Comparison of ENCODE assay signal across 8 cellular contexts in the genomic region with DNA sequence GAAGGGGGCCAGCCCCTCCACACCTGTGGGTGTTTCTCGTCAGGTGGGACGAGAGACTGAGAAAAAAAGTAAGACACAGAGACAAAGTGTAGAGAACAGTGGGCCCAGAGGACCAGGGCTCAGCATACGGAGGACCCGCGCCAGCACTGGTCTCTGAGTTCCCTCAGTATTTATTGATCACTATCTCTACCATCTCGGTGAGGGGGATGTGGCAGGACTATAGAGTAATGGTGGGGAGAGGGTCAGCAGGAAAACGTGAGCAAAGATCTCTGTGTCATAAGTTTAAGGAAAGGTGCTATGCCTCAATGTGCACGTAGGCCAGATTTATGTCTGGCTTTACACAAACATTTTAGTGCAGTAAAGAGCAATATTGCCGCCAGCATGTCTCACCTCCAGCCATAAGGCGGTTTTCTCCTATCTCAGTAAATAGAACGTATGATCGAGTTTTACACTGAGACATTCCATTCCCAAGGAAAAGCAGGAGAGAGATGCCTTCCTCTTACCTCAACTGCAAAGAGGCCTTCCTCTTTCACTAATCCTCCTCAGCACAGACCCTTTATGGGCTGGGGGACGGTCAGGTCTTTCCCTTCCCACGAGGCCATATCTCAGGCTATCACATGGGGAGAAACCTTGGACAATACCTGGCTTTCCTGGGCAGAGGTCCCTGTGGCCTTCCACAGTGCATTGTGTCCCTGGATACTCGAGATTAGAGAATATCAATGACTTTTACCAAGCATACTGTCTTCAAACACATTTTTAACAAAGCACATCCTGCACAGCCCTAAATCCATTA. TPM values are rescaled to one million over a fixed set of nuclear protein-coding genes. Genes with fewer than 3 reads are reported as not detected.
DNase-seq lines count a peak whose midpoint lies in the region; ATAC-seq, FAIRE-seq and TF ChIP-seq lines count a peak whose summit lies in the region.
"Not testable (repeated sequence)": the region's sequence is repeated elsewhere in the genome, so short reads cannot be mapped to it uniquely, and the experiment has no call there.

No MANE protein-coding gene starts in this region.

- TF ChIP-seq CTCF in A549 (IDR thresholded peaks at IDR 0.05); DND-41 (IDR thresholded peaks at IDR 0.05; ENCODE audit: borderline replicate concordance, extremely low read depth, low read length, poor library complexity, severe bottlenecking); WTC11 (IDR thresholded peaks at IDR 0.05); bronchial epithelial cell (IDR thresholded peaks at IDR 0.05; ENCODE audit: insufficient read depth, low read length, severe bottlenecking); nephron (IDR thresholded peaks at IDR 0.05; ENCODE audit: unreplicated experiment in 3 of 3): not testable (repeated sequence)

- peak overlapping the region; percentile 75 for H3K27ac Mint-ChIP-seq in WTC11
- peak overlapping the region; percentile 46 for H3K27ac Mint-ChIP-seq in activated T-helper 17 cell treated with anti-CD3 and anti-CD28 coated beads, Interleukin-2, amount 50 U/mL, for 72 hours
- H3K27ac Mint-ChIP-seq in immature natural killer cell, result peak overlapping the region in 5 of 6 donors; percentile 2 to 76 (median 62)
- peak overlapping the region; percentile 94 to 100 (median 97) for H3K27ac Mint-ChIP-seq in nephron

- not testable (repeated sequence) for H4K20me1 ChIP-seq in DND-41 (ENCODE audit: insufficient read depth, low read length)

- not testable (repeated sequence) for H3K9ac ChIP-seq in DND-41 (ENCODE audit: low read depth, low read length)

- not testable (repeated sequence) for H3K27me3 ChIP-seq in DND-41 (ENCODE audit: insufficient read depth, low read length, poor library complexity); bronchial epithelial cell (ENCODE audit: control insufficient read depth, insufficient read depth, low read length)

- not testable (repeated sequence) for ATAC-seq in A549; DND-41 (ENCODE audit: insufficient read depth, low read depth); WTC11; activated T-helper 17 cell treated with anti-CD3 and anti-CD28 coated beads, Interleukin-2, amount 50 U/mL, for 72 hours (replicated peaks)

- H3K79me2 ChIP-seq in DND-41 (ENCODE audit: insufficient read depth, low read length), result peaks cover 37% of the 10 kb centered on the region

- not testable (repeated sequence) for TF ChIP-seq RAD21 in A549 (conservative IDR thresholded peaks at IDR 0.05 in 1 of 2, IDR thresholded peaks at IDR 0.05 in 1 of 2)

- H3K4me1 Mint-ChIP-seq in WTC11 (peaks cover 19% of the 10 kb centered on the region), immature natural killer cell (peaks cover 20 to 31% of the 10 kb centered on the region in 2 donors), nephron (peaks cover 33% of the 10 kb centered on the region)
- not testable (repeated sequence) for H3K4me1 Mint-ChIP-seq in activated T-helper 17 cell treated with anti-CD3 and anti-CD28 coated beads, Interleukin-2, amount 50 U/mL, for 72 hours

- not testable (repeated sequence) for H3K27me3 Mint-ChIP-seq in WTC11 (ENCODE audit: low read depth); activated T-helper 17 cell treated with anti-CD3 and anti-CD28 coated beads, Interleukin-2, amount 50 U/mL, for 72 hours; nephron (ENCODE audit: low read depth)
- H3K27me3 Mint-ChIP-seq in immature natural killer cell (ENCODE audit: low read depth in 3 of 3), result peaks cover 0 to 12% (median 2%) of the 10 kb centered on the region in 3 donors

- H2AFZ ChIP-seq in DND-41 (ENCODE audit: low read depth, low read length), result not testable (repeated sequence)

- TF ChIP-seq POLR2A in A549 (IDR thresholded peaks at IDR 0.05; ENCODE audit: low read length), result not testable (repeated sequence)

- not testable (repeated sequence) for TF ChIP-seq EP300 in A549 (IDR thresholded peaks at IDR 0.05)

- CTCF ChIA-PET in A549 (lab: Yijun Ruan, JAX), result interaction anchor here (0.6 to 0.8 kb wide), 2 partner anchors 17 to 212 kb away, joined by 4 to 5 read pairs; no protein-coding TSS in a partner anchor
- CTCF ChIA-PET in WTC11 (lab: Charles Lee), result not testable (repeated sequence)

- peak overlapping the region; percentile 49 for H3K4me2 ChIP-seq in A549
- H3K4me2 ChIP-seq in DND-41 (ENCODE audit: insufficient read depth, low read length), result peak overlapping the region; percentile 76; the same call in 1 of the 2 replicates

- H3K4me1 ChIP-seq in A549, result peaks cover 51% of the 10 kb centered on the region
- peaks cover 25% of the 10 kb centered on the region for H3K4me1 ChIP-seq in DND-41 (ENCODE audit: insufficient read depth, low read length)

- not testable (repeated sequence) for FAIRE-seq in A549 (lab: Jason Lieb, UNC); bronchial epithelial cell (lab: Jason Lieb, UNC)

- not testable (repeated sequence) for H3K9me3 Mint-ChIP-seq in WTC11; activated T-helper 17 cell treated with anti-CD3 and anti-CD28 coated beads, Interleukin-2, amount 50 U/mL, for 72 hours; immature natural killer cell; nephron

- 63% methylated on average over 15 of the region's 15 CpGs for WGBS in A549 (ENCODE audit: missing lambda C conversion rate)

- H3K27ac ChIP-seq in A549, result peak overlapping the region; percentile 70 to 97
- not testable (repeated sequence) for H3K27ac ChIP-seq in DND-41 (ENCODE audit: low read length)

- not testable (repeated sequence) for H3K36me3 ChIP-seq in DND-41 (ENCODE audit: insufficient read depth, low read length); bronchial epithelial cell (ENCODE audit: control insufficient read depth, insufficient read depth, low read length)

- not testable (repeated sequence) for H3K4me3 ChIP-seq in A549; DND-41 (ENCODE audit: low read depth in 1 of 2, low read length in 2 of 2); bronchial epithelial cell (ENCODE audit: low read depth, low read length)

- POLR2A ChIA-PET in A549 (lab: Yijun Ruan, JAX); WTC11 (lab: Charles Lee): not testable (repeated sequence)

- DNase-seq in A549 (ENCODE audit: low read depth in 1 of 2, low spot score in 1 of 2); DND-41; WTC11 (ENCODE audit: low spot score); immature natural killer cell: not testable (repeated sequence)
- DNase-seq in NCI-H82 (lab: John Stamatoyannopoulos, UW) (peak; percentile 20), bronchial epithelial cell (ENCODE audit: low read depth) (peak; percentile 46)

- not testable (repeated sequence) for H3K36me3 Mint-ChIP-seq in WTC11; activated T-helper 17 cell treated with anti-CD3 and anti-CD28 coated beads, Interleukin-2, amount 50 U/mL, for 72 hours (ENCODE audit: low read depth); immature natural killer cell
- peaks cover 25% of the 10 kb centered on the region for H3K36me3 Mint-ChIP-seq in nephron (ENCODE audit: low read depth)

- H3K4me3 Mint-ChIP-seq in WTC11 (peak overlapping the region; percentile 36), immature natural killer cell (peak overlapping the region; percentile 38 to 73 (median 62)), nephron (peak overlapping the region; percentile 78 to 95 (median 86))
- H3K4me3 Mint-ChIP-seq in activated T-helper 17 cell treated with anti-CD3 and anti-CD28 coated beads, Interleukin-2, amount 50 U/mL, for 72 hours, result peak overlapping the region; percentile 97

- H3K9me3 ChIP-seq in A549; DND-41 (ENCODE audit: insufficient read depth, low read length, severe bottlenecking): not testable (repeated sequence)

RNA-seq across cellular contexts. Expression of gene ATE1, which starts 2.3 kb away (rescaled TPM):
- polyA plus RNA-seq in A549 (2011; rRNA removed) (56.6 and 58.8 TPM in 2 replicates), A549 (2017; fragmentation: RNase III; extraction: RNeasy Plus Mini Kit Qiagen cat#74134 plus additional on column Dnase treatment) (23.7 to 27.2 TPM (median 25.0 TPM) in 3 replicates), immature natural killer cell (10 to 100 TPM; 16.9 to 34.5 (median 32.9) TPM)
- polyA plus RNA-seq in A549 (2012; cell fraction: cytosol; rRNA removed), result 6.8 and 8.2 TPM in 2 replicates
- polyA plus RNA-seq in A549 (2012; cell fraction: nucleus; rRNA removed), result 3.2 and 6.3 TPM in 2 replicates
- 59.0 and 61.5 TPM in 2 replicates for polyA minus RNA-seq in A549 (2011; rRNA and poly(A)+ RNA removed)
- total RNA-seq in WTC11 (2021) (20.5 to 23.8 TPM (median 22.6 TPM) in 3 replicates), bronchial epithelial cell (17.9 and 22.5 TPM in 2 replicates)
- total RNA-seq in activated T-helper 17 cell treated with anti-CD3 and anti-CD28 coated beads, Interleukin-2, amount 50 U/mL, for 72 hours, result 10 to 100 TPM; 16.5 to 24.4 TPM

RNA-seq across cellular contexts. Expression of gene NSMCE4A, which starts 44.9 kb away (rescaled TPM):
- polyA plus RNA-seq in A549 (2011; rRNA removed) (135 and 172 TPM in 2 replicates), A549 (2017; fragmentation: RNase III; extraction: RNeasy Plus Mini Kit Qiagen cat#74134 plus additional on column Dnase treatment) (61.9 to 70.6 TPM (median 67.2 TPM) in 3 replicates), immature natural killer cell (10 to 100 TPM; 38.5 to 79.6 (median 48.7) TPM)
- polyA plus RNA-seq in A549 (2012; cell fraction: cytosol; rRNA removed), result 82.8 and 89.8 TPM in 2 replicates
- 91.4 and 94.5 TPM in 2 replicates for polyA plus RNA-seq in A549 (2012; cell fraction: nucleus; rRNA removed)
- 20.1 and 20.8 TPM in 2 replicates for polyA minus RNA-seq in A549 (2011; rRNA and poly(A)+ RNA removed)
- total RNA-seq in WTC11 (2021) (61.8 to 64.9 TPM (median 64.4 TPM) in 3 replicates), bronchial epithelial cell (17.6 and 23.4 TPM in 2 replicates)
- total RNA-seq in activated T-helper 17 cell treated with anti-CD3 and anti-CD28 coated beads, Interleukin-2, amount 50 U/mL, for 72 hours, result 10 to 100 TPM; 26.4 to 49.7 TPM

RNA-seq across cellular contexts. Expression of gene TACC2, which starts 58.8 kb away (rescaled TPM):
- 128 and 170 TPM in 2 replicates for polyA plus RNA-seq in A549 (2011; rRNA removed)
- 61.6 and 75.3 TPM in 2 replicates for polyA plus RNA-seq in A549 (2012; cell fraction: cytosol; rRNA removed)
- polyA plus RNA-seq in A549 (2012; cell fraction: nucleus; rRNA removed), result 84.2 and 116 TPM in 2 replicates
- polyA plus RNA-seq in A549 (2017; fragmentation: RNase III; extraction: RNeasy Plus Mini Kit Qiagen cat#74134 plus additional on column Dnase treatment), result 66.2 to 83.3 TPM (median 81.8 TPM) in 3 replicates
- polyA minus RNA-seq in A549 (2011; rRNA and poly(A)+ RNA removed), result 89.1 and 99.2 TPM in 2 replicates
- total RNA-seq in WTC11 (2021), result 22.2 to 28.9 TPM (median 23.1 TPM) in 3 replicates
- not detected for total RNA-seq in activated T-helper 17 cell treated with anti-CD3 and anti-CD28 coated beads, Interleukin-2, amount 50 U/mL, for 72 hours
- total RNA-seq in bronchial epithelial cell, result 13.4 and 36.7 TPM in 2 replicates
- not detected for polyA plus RNA-seq in immature natural killer cell

Comparison
In these comparisons a context has a peak if more than half of its experiments do, and no peak if none do; other contexts are left out.
1. H3K27ac Mint-ChIP-seq: peak in every context shown above with its lines; median percentile 97 in nephron; 75 in WTC11; 62 in immature natural killer cell; 46 in activated T-helper 17 cell treated with anti-CD3 and anti-CD28 coated beads, Interleukin-2, amount 50 U/mL, for 72 hours.
2. H3K4me3 Mint-ChIP-seq: peak in every context shown above with its lines; median percentile 97 in activated T-helper 17 cell treated with anti-CD3 and anti-CD28 coated beads, Interleukin-2, amount 50 U/mL, for 72 hours; 86 in nephron; 62 in immature natural killer cell; 36 in WTC11.
3. RNA of gene TACC2, which starts 58.8 kb away (total RNA-seq): 22.2 to 28.9 TPM in WTC11 and 13.4 to 36.7 TPM in bronchial epithelial cell; not detected in activated T-helper 17 cell treated with anti-CD3 and anti-CD28 coated beads, Interleukin-2, amount 50 U/mL, for 72 hours; every median in the first group is over 10 times any median in the second.